Comparison of ENCODE assay signal across 8 cellular contexts in genomic region chr18:27750014-27750413, GRCh38.
DNase-seq lines count a peak whose midpoint lies in the region; ATAC-seq and TF ChIP-seq lines count a peak whose summit lies in the region.

No MANE protein-coding gene starts in this region.

- ATAC-seq in GM18505 (IDR thresholded peaks at IDR 0.05; ENCODE audit: unreplicated experiment), result no peak

- no peak overlapping the region for H3K4me3 ChIP-seq in fibroblast of villous mesenchyme (ENCODE audit: low read depth, low read length)
- no peak overlapping the region for H3K4me3 ChIP-seq in retinal pigment epithelial cell (ENCODE audit: low read length)

- no peak for TF ChIP-seq POLR2A in GM18505 (IDR thresholded peaks at IDR 0.05; ENCODE audit: borderline replicate concordance, extremely low read depth, insufficient read depth, insufficient read length)

- DNase-seq in COLO668 (lab: John Stamatoyannopoulos, UW; ENCODE audit: unreplicated experiment) (peak; percentile 30), HK-2 (ENCODE audit: unreplicated experiment) (peak; percentile 54), RKO (ENCODE audit: low spot score) (peak; percentile 35), fibroblast of villous mesenchyme (ENCODE audit: low read depth) (peak; percentile 47), retinal pigment epithelial cell (ENCODE audit: low read depth) (peak; percentile 76), OCI-M2 (lab: John Stamatoyannopoulos, UW; ENCODE audit: unreplicated experiment) (no peak), NOMO-1 treated with DMSO at 0.1 percent for 48 hours (lab: John Stamatoyannopoulos, UW; ENCODE audit: unreplicated experiment) (no peak)

- TF ChIP-seq CTCF in fibroblast of villous mesenchyme (IDR thresholded peaks at IDR 0.05; ENCODE audit: insufficient read depth, low read depth, low read length) (peak; percentile 73), retinal pigment epithelial cell (conservative IDR thresholded peaks at IDR 0.05; ENCODE audit: low read depth, low read length) (peak; percentile 89)

Comparison
In these comparisons a context has a peak if more than half of its experiments do, and no peak if none do; other contexts are left out.
1. DNase-seq: peak in COLO668 (single experiment), HK-2 (single experiment), RKO (single experiment), fibroblast of villous mesenchyme (single experiment) and retinal pigment epithelial cell (single experiment); none in OCI-M2 (single experiment) and NOMO-1 treated with DMSO at 0.1 percent for 48 hours (single experiment).